In genomic region chr6:15509335-15509933, GRCh38 we compare ENCODE assay signal across 1 cellular context.
TF ChIP-seq lines count a peak whose summit lies in the region.

No MANE protein-coding gene starts in this region.

TF ChIP-seq in K562, 482 proteins besides CTCF, POLR2A, EP300 and RAD21 (continued from another document and continues in another):
- TF ChIP-seq BRF2 (IDR thresholded peaks at IDR 0.05; ENCODE audit: borderline replicate concordance, insufficient read depth, insufficient read length) = no peak
- TF ChIP-seq TEAD1 (CRISPR knock-in tag; IDR thresholded peaks at IDR 0.05) = no peak
- TF ChIP-seq ZNF143 (CRISPR knock-in tag; IDR thresholded peaks at IDR 0.05) = no peak
- TF ChIP-seq IRF9 (tag; IDR thresholded peaks at IDR 0.05) = peak; percentile 41; the same call in 1 of the 2 replicates
- TF ChIP-seq OTX1 (CRISPR knock-in tag; IDR thresholded peaks at IDR 0.05) = no peak
- TF ChIP-seq XRCC5 (IDR thresholded peaks at IDR 0.05; ENCODE audit: low read depth, low read length) = 0 out of 2 replicates have a peak, but pooled peaks have one; percentile 26
- no peak for TF ChIP-seq NFIX (CRISPR knock-in tag; IDR thresholded peaks at IDR 0.05; ENCODE audit: low read depth)
- no peak for TF ChIP-seq FOXP1 (CRISPR knock-in tag; IDR thresholded peaks at IDR 0.05)
- TF ChIP-seq TOE1 (IDR thresholded peaks at IDR 0.05; ENCODE audit: borderline replicate concordance) = no peak
- no peak for TF ChIP-seq TOE1 (CRISPR knock-in tag; IDR thresholded peaks at IDR 0.05; ENCODE audit: borderline replicate concordance, low read depth)
- TF ChIP-seq HNRNPLL (IDR thresholded peaks at IDR 0.05; ENCODE audit: low read depth, low read length, poor library complexity, severe bottlenecking) = no peak
- no peak for TF ChIP-seq GATAD2A (IDR thresholded peaks at IDR 0.05)
- TF ChIP-seq CREB3 (tag; conservative IDR thresholded peaks at IDR 0.05; ENCODE audit: low read depth) = peak; percentile 64; the same call in 1 of the 2 replicates
- TF ChIP-seq POLR2H (tag; IDR thresholded peaks at IDR 0.05; ENCODE audit: low read depth) = peak; percentile 17; the same call in 1 of the 2 replicates
- TF ChIP-seq ZNF551 (CRISPR knock-in tag; IDR thresholded peaks at IDR 0.05) = no peak
- no peak for TF ChIP-seq MCM2 (IDR thresholded peaks at IDR 0.05; ENCODE audit: low read depth)
- TF ChIP-seq CBX5 (IDR thresholded peaks at IDR 0.05; ENCODE audit: borderline replicate concordance, low read depth) = no peak
- TF ChIP-seq ARID4B (CRISPR knock-in tag; IDR thresholded peaks at IDR 0.05) = no peak
- TF ChIP-seq ZNF511 (CRISPR knock-in tag; IDR thresholded peaks at IDR 0.05) = no peak
- TF ChIP-seq SRSF3 (IDR thresholded peaks at IDR 0.05; ENCODE audit: insufficient read depth, low read length) = no peak
- TF ChIP-seq RBM15 (IDR thresholded peaks at IDR 0.05; ENCODE audit: insufficient read depth, low read length) = no peak
- TF ChIP-seq ATF4 (CRISPR knock-in tag; IDR thresholded peaks at IDR 0.05) = no peak
- 0 out of 2 replicates have a peak, but pooled peaks have one; percentile 24 for TF ChIP-seq ZBTB33 (CRISPR knock-in tag; IDR thresholded peaks at IDR 0.05)
- TF ChIP-seq ZNF239 (CRISPR knock-in tag; IDR thresholded peaks at IDR 0.05) = no peak; the same call in 1 of the 2 replicates
- TF ChIP-seq ZNF277 (CRISPR knock-in tag; IDR thresholded peaks at IDR 0.05; ENCODE audit: borderline replicate concordance) = no peak
- no peak for TF ChIP-seq ILK (tag; IDR thresholded peaks at IDR 0.05; ENCODE audit: borderline replicate concordance, low read depth)
- TF ChIP-seq STAT6 (CRISPR knock-in tag; IDR thresholded peaks at IDR 0.05) = no peak
- TF ChIP-seq ZNF197 (CRISPR knock-in tag; IDR thresholded peaks at IDR 0.05; ENCODE audit: low read depth) = peak; percentile 72; the same call in 1 of the 2 replicates
- TF ChIP-seq MAZ (CRISPR knock-in tag; conservative IDR thresholded peaks at IDR 0.05 in 1 of 2, IDR thresholded peaks at IDR 0.05 in 1 of 2) = peak; percentile 40 to 77; a peak in 3 of 4 replicates
- no peak for TF ChIP-seq CHD4 (IDR thresholded peaks at IDR 0.05; ENCODE audit: insufficient read depth, insufficient replicate concordance, low read depth, low read length, poor library complexity, severe bottlenecking)
- TF ChIP-seq ZNF644 (tag; IDR thresholded peaks at IDR 0.05; ENCODE audit: low read depth) = no peak
- no peak for TF ChIP-seq SETDB1 (IDR thresholded peaks at IDR 0.05; ENCODE audit: low read length)
- TF ChIP-seq GABPB2 (CRISPR knock-in tag; conservative IDR thresholded peaks at IDR 0.05) = no peak
- TF ChIP-seq ZC3H11A (IDR thresholded peaks at IDR 0.05; ENCODE audit: low read depth, low read length) = no peak
- peak; percentile 96 for TF ChIP-seq ZNF592 (IDR thresholded peaks at IDR 0.05)
- no peak for TF ChIP-seq BMI1 (IDR thresholded peaks at IDR 0.05; ENCODE audit: low read length)
- TF ChIP-seq MAFK (IDR thresholded peaks at IDR 0.05; ENCODE audit: low read length) = no peak
- no peak for TF ChIP-seq RBM25 (IDR thresholded peaks at IDR 0.05; ENCODE audit: low read depth, low read length, severe bottlenecking)
- no peak for TF ChIP-seq MCM7 (IDR thresholded peaks at IDR 0.05)
- no peak for TF ChIP-seq IRF1 (CRISPR knock-in tag; IDR thresholded peaks at IDR 0.05; ENCODE audit: borderline replicate concordance)
- no peak for TF ChIP-seq TEAD2 (tag; IDR thresholded peaks at IDR 0.05)
- TF ChIP-seq HIVEP1 (CRISPR knock-in tag; IDR thresholded peaks at IDR 0.05) = 0 out of 2 replicates have a peak, but pooled peaks have one; percentile 26
- no peak for TF ChIP-seq ZNF217 (CRISPR knock-in tag; IDR thresholded peaks at IDR 0.05)
- TF ChIP-seq CHCHD3 (CRISPR knock-in tag; IDR thresholded peaks at IDR 0.05) = no peak
